Comparison of ENCODE assay signal across 5 cellular contexts in the genomic region with DNA sequence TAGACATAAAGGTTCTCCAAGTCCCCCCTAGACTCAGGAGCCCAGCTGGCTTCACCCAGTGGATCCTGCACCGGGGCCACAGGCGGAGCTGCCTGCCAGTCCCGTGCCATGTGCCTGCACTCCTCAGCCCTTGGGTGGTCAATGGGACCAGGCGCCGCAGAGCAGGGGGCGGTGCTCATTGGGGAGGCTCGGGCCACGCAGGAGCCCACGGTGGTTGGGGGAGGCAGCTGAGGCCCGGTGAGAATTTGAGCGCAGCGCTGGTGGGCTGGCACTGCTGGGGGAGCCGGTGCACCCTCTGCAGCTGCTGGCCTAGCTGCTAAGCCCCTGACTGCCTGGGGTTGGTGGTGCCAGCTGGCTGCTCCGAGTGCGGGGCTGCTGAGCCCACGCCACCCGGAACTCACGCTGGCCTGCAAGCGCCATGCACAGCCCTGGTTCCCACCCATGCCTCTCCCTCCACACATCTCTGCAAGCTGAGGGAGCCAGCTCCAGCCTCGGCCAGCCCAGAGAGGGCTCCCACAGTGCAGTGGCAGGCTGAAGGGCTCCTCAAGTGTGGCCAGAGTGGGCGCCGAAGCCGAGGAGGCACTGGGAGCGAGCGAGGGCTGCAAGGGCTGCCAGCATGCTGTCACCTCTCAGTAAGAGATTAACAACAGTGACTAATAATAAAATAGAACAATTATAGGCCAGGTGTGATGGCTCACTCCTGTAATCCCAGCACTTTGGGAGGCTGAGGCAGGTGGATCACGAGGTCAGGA.
"Had no signal": no experiment of that assay in that cellular context is flagged by ENCODE, and none has a peak within 500 bp of the region (broad histone marks: within the 10 kb centered on the region; RNA-seq: fewer than 3 reads in every experiment).

No MANE protein-coding gene starts in this region.

- DNase-seq: H9, HCEC 1CT, IMR-90 had no signal

- H2AFZ ChIP-seq: GM23338 had no signal

- H3K4me3 ChIP-seq: GM23338, K562 had no signal

- H3K27ac Mint-ChIP-seq: GM23338 had no signal

- H3K4me2 ChIP-seq: GM23338 had no signal

- H3K4me1 Mint-ChIP-seq: GM23338, H9 had no signal

- H3K4me3 Mint-ChIP-seq: GM23338, H9 had no signal

- ATAC-seq: GM23338, K562 had no signal
